In genomic region chr3:32401141-32401540, GRCh38 we compare ENCODE assay signal across 8 cellular contexts. TPM values are rescaled to one million over a fixed set of nuclear protein-coding genes. Genes with fewer than 3 reads are reported as not detected.
A peak's percentile ranks its signal among the peaks of the same experiment; 100 is the strongest.
DNase-seq lines count a peak whose midpoint lies in the region; ATAC-seq and TF ChIP-seq lines count a peak whose summit lies in the region.

No MANE protein-coding gene starts in this region.

- no peak for TF ChIP-seq CTCF in WTC11 (IDR thresholded peaks at IDR 0.05)

- CTCF ChIA-PET in activated naive CD4-positive, alpha-beta T cell treated with anti-CD3 and anti-CD28 coated beads, Interleukin-2, amount 10 ng/mL, durations not matched to agents 7 days and 5 days (lab: Charles Lee) = interaction anchor here (1.3 to 2.5 kb wide), 8 partner anchors 9 to 224 kb away, joined by 4 to 24 read pairs (median 8); partner anchors contain the start of gene CMTM7
- CTCF ChIA-PET in WTC11 (lab: Charles Lee) = interaction anchor here (1.0 to 1.4 kb wide), 2 partner anchors 26 to 67 kb away, joined by 7 to 11 read pairs; no protein-coding TSS in a partner anchor

- peak overlapping the region; percentile 79 for H3K4me3 Mint-ChIP-seq in activated naive CD4-positive, alpha-beta T cell treated with anti-CD3 and anti-CD28 coated beads, Interleukin-2, amount 10 ng/mL, durations not matched to agents 7 days and 5 days
- peak overlapping the region; percentile 63 for H3K4me3 Mint-ChIP-seq in WTC11
- peak overlapping the region; percentile 83 for H3K4me3 Mint-ChIP-seq in stimulated activated effector memory CD8-positive, alpha-beta T cell treated with anti-CD3 and anti-CD28 coated beads, Interleukin-12 subunit alpha, Interleukin-12 subunit beta, amount 100 ng/mL, for 72 hours

- H3K27me3 Mint-ChIP-seq in activated naive CD4-positive, alpha-beta T cell treated with anti-CD3 and anti-CD28 coated beads, Interleukin-2, amount 10 ng/mL, durations not matched to agents 7 days and 5 days = no peaks in the 10 kb centered on the region
- no peaks in the 10 kb centered on the region for H3K27me3 Mint-ChIP-seq in WTC11 (ENCODE audit: low read depth)

- peaks cover 28% of the 10 kb centered on the region for H3K36me3 Mint-ChIP-seq in activated naive CD4-positive, alpha-beta T cell treated with anti-CD3 and anti-CD28 coated beads, Interleukin-2, amount 10 ng/mL, durations not matched to agents 7 days and 5 days
- peaks cover 8% of the 10 kb centered on the region for H3K36me3 Mint-ChIP-seq in WTC11
- peaks cover 10% of the 10 kb centered on the region for H3K36me3 Mint-ChIP-seq in stimulated activated effector memory CD8-positive, alpha-beta T cell treated with anti-CD3 and anti-CD28 coated beads, Interleukin-12 subunit alpha, Interleukin-12 subunit beta, amount 100 ng/mL, for 72 hours

- H3K4me3 ChIP-seq in iPS-11a (ENCODE audit: low read depth, low read length) = peak overlapping the region; percentile 22

- POLR2A ChIA-PET in WTC11 (lab: Charles Lee) = interaction anchor here (0.7 to 1.4 kb wide), 2 partner anchors 9 to 23 kb away, joined by 4 to 6 read pairs; partner anchors contain the start of gene CMTM7

- H3K9me3 Mint-ChIP-seq in activated naive CD4-positive, alpha-beta T cell treated with anti-CD3 and anti-CD28 coated beads, Interleukin-2, amount 10 ng/mL, durations not matched to agents 7 days and 5 days = no peaks in the 10 kb centered on the region
- peaks cover 5% of the 10 kb centered on the region; the same call in 1 of the 2 replicates for H3K9me3 Mint-ChIP-seq in WTC11
- H3K9me3 Mint-ChIP-seq in stimulated activated effector memory CD8-positive, alpha-beta T cell treated with anti-CD3 and anti-CD28 coated beads, Interleukin-12 subunit alpha, Interleukin-12 subunit beta, amount 100 ng/mL, for 72 hours = no peaks in the 10 kb centered on the region

- ATAC-seq in WTC11 = peak; percentile 63
- no peak for ATAC-seq in stimulated activated effector memory CD8-positive, alpha-beta T cell treated with anti-CD3 and anti-CD28 coated beads, Interleukin-12 subunit alpha, Interleukin-12 subunit beta, amount 100 ng/mL, for 72 hours

- DNase-seq in activated naive CD4-positive, alpha-beta T cell treated with anti-CD3 and anti-CD28 coated beads, Interleukin-2, amount 10 ng/mL, durations not matched to agents 7 days and 5 days = no peak
- no peak for DNase-seq in activated naive CD4-positive, alpha-beta T cell treated with Interleukin-2 at 50 U/mL for 16 hours
- DNase-seq in WTC11 (ENCODE audit: low spot score) (peak; percentile 38), EL (no peak), NCI-H526 treated with DMSO at 0.1 percent for 48 hours (lab: John Stamatoyannopoulos, UW) (no peak)
- no peak for DNase-seq in stimulated activated effector memory CD8-positive, alpha-beta T cell treated with anti-CD3 and anti-CD28 coated beads, Interleukin-12 subunit alpha, Interleukin-12 subunit beta, amount 100 ng/mL, for 72 hours (ENCODE audit: low spot score in 2 of 2)
- DNase-seq in activated CD8-positive, alpha-beta memory T cell treated with anti-CD3 and anti-CD28 coated beads, Interleukin-2, amount 50 U/mL, for 48 hours = no peak

- H3K4me1 Mint-ChIP-seq in activated naive CD4-positive, alpha-beta T cell treated with anti-CD3 and anti-CD28 coated beads, Interleukin-2, amount 10 ng/mL, durations not matched to agents 7 days and 5 days = peaks cover 79% of the 10 kb centered on the region
- H3K4me1 Mint-ChIP-seq in WTC11 = peaks cover 34% of the 10 kb centered on the region
- H3K4me1 Mint-ChIP-seq in stimulated activated effector memory CD8-positive, alpha-beta T cell treated with anti-CD3 and anti-CD28 coated beads, Interleukin-12 subunit alpha, Interleukin-12 subunit beta, amount 100 ng/mL, for 72 hours = peaks cover 53% of the 10 kb centered on the region

- peak overlapping the region; percentile 97 for H3K27ac Mint-ChIP-seq in activated naive CD4-positive, alpha-beta T cell treated with anti-CD3 and anti-CD28 coated beads, Interleukin-2, amount 10 ng/mL, durations not matched to agents 7 days and 5 days
- peak overlapping the region; percentile 65 for H3K27ac Mint-ChIP-seq in WTC11
- H3K27ac Mint-ChIP-seq in stimulated activated effector memory CD8-positive, alpha-beta T cell treated with anti-CD3 and anti-CD28 coated beads, Interleukin-12 subunit alpha, Interleukin-12 subunit beta, amount 100 ng/mL, for 72 hours = peak overlapping the region; percentile 94

TF ChIP-seq in WTC11, 78 proteins besides CTCF, POLR2A, EP300 and RAD21:
- no peak for TF ChIP-seq ESRRA (CRISPR knock-in tag; IDR thresholded peaks at IDR 0.05; ENCODE audit: borderline replicate concordance)
- TF ChIP-seq SOX15 (CRISPR knock-in tag; IDR thresholded peaks at IDR 0.05) = no peak
- TF ChIP-seq, protein P1, sequence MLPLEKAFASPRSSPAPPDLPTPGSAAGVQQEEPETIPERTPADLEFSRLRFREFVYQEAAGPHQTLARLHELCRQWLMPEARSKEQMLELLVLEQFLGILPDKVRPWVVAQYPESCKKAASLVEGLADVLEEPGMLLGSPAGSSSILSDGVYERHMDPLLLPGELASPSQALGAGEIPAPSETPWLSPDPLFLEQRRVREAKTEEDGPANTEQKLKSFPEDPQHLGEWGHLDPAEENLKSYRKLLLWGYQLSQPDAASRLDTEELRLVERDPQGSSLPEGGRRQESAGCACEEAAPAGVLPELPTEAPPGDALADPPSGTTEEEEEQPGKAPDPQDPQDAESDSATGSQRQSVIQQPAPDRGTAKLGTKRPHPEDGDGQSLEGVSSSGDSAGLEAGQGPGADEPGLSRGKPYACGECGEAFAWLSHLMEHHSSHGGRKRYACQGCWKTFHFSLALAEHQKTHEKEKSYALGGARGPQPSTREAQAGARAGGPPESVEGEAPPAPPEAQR (CRISPR knock-in tag; IDR thresholded peaks at IDR 0.05) = no peak
- TF ChIP-seq, protein P2, sequence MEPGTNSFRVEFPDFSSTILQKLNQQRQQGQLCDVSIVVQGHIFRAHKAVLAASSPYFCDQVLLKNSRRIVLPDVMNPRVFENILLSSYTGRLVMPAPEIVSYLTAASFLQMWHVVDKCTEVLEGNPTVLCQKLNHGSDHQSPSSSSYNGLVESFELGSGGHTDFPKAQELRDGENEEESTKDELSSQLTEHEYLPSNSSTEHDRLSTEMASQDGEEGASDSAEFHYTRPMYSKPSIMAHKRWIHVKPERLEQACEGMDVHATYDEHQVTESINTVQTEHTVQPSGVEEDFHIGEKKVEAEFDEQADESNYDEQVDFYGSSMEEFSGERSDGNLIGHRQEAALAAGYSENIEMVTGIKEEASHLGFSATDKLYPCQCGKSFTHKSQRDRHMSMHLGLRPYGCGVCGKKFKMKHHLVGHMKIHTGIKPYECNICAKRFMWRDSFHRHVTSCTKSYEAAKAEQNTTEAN (CRISPR knock-in tag; IDR thresholded peaks at IDR 0.05) = no peak
- TF ChIP-seq TCF7 (CRISPR knock-in tag; IDR thresholded peaks at IDR 0.05; ENCODE audit: low read depth) = no peak
- TF ChIP-seq NR3C1 (CRISPR knock-in tag; conservative IDR thresholded peaks at IDR 0.05; ENCODE audit: low read depth) = no peak
- no peak for TF ChIP-seq TP53 (CRISPR knock-in tag; IDR thresholded peaks at IDR 0.05)
- TF ChIP-seq MXD4 (CRISPR knock-in tag; IDR thresholded peaks at IDR 0.05; ENCODE audit: borderline replicate concordance) = no peak
- no peak for TF ChIP-seq ZNF232 (CRISPR knock-in tag; IDR thresholded peaks at IDR 0.05)
- no peak for TF ChIP-seq HMGA2 (CRISPR knock-in tag; IDR thresholded peaks at IDR 0.05)
- TF ChIP-seq ELF4 (CRISPR knock-in tag; IDR thresholded peaks at IDR 0.05; ENCODE audit: low read depth) = no peak
- no peak for TF ChIP-seq MLX (CRISPR knock-in tag; IDR thresholded peaks at IDR 0.05)
- TF ChIP-seq ZNF416 (CRISPR knock-in tag; IDR thresholded peaks at IDR 0.05) = no peak
- TF ChIP-seq, protein P3, sequence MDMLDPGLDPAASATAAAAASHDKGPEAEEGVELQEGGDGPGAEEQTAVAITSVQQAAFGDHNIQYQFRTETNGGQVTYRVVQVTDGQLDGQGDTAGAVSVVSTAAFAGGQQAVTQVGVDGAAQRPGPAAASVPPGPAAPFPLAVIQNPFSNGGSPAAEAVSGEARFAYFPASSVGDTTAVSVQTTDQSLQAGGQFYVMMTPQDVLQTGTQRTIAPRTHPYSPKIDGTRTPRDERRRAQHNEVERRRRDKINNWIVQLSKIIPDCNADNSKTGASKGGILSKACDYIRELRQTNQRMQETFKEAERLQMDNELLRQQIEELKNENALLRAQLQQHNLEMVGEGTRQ (CRISPR knock-in tag; IDR thresholded peaks at IDR 0.05) = no peak

RNA-seq across cellular contexts. Expression of gene CMTM7, which starts 9.5 kb away (rescaled TPM):
- 19.9 to 24.0 TPM (median 23.4 TPM) in 3 replicates for total RNA-seq in WTC11 (2021)
